Comparison of ENCODE assay signal across 8 cellular contexts in genomic region chr4:25031077-25031606, GRCh38. TPM values are rescaled to one million over a fixed set of nuclear protein-coding genes. Genes with fewer than 3 reads are reported as not detected.
DNase-seq lines count a peak whose midpoint lies in the region; ATAC-seq, FAIRE-seq and TF ChIP-seq lines count a peak whose summit lies in the region.

No MANE protein-coding gene starts in this region.

- no peak overlapping the region for H3K4me2 ChIP-seq in neural cell (ENCODE audit: low read length)

- H3K27me3 ChIP-seq in esophagus muscularis mucosa (no peaks in the 10 kb centered on the region), neural cell (ENCODE audit: insufficient read depth, low read depth, low read length) (peaks cover 7% of the 10 kb centered on the region)

- H3K4me3 ChIP-seq in esophagus muscularis mucosa (peak overlapping the region; percentile 68 to 74 (median 70)), neural cell (ENCODE audit: low read length) (peak overlapping the region; percentile 61)

- FAIRE-seq in RCC 7860 (lab: Jason Lieb, UNC) (no peak), GM19239 (lab: Jason Lieb, UNC) (no peak)

- no peak for TF ChIP-seq RAD21 in neural cell (conservative IDR thresholded peaks at IDR 0.05)

- peak overlapping the region; percentile 82 to 86 (median 84) for H3K27ac ChIP-seq in esophagus muscularis mucosa (replicated peaks in 1 of 4)
- no peak overlapping the region for H3K27ac ChIP-seq in neural cell (ENCODE audit: low read length)

- H3K79me2 ChIP-seq in neural cell (replicated peaks; ENCODE audit: insufficient read depth, low read length), result no peaks in the 10 kb centered on the region

- no peak for TF ChIP-seq CTCF in esophagus muscularis mucosa (IDR thresholded peaks at IDR 0.05)
- no peak for TF ChIP-seq CTCF in neural cell (IDR thresholded peaks at IDR 0.05; ENCODE audit: poor library complexity, severe bottlenecking)

- DNase-seq in COLO668 (lab: John Stamatoyannopoulos, UW; ENCODE audit: unreplicated experiment) (peak; percentile 46), NCI-H1092 treated with DMSO at 0.1 percent for 48 hours (lab: John Stamatoyannopoulos, UW) (peak; percentile 50), esophagus muscularis mucosa (ENCODE audit: extremely low spot score) (no peak), AML-193 (lab: John Stamatoyannopoulos, UW) (no peak), RCC 7860 (ENCODE audit: low spot score) (no peak), GM19239 (ENCODE audit: insufficient read length, low spot score) (no peak)

- TF ChIP-seq EP300 in esophagus muscularis mucosa (IDR thresholded peaks at IDR 0.05) (no peak), neural cell (conservative IDR thresholded peaks at IDR 0.05; ENCODE audit: poor library complexity, severe bottlenecking) (no peak)

- 1% methylated on average over 14 of the region's 25 CpGs for WGBS in esophagus muscularis mucosa

- no peaks in the 10 kb centered on the region for H3K9me3 ChIP-seq in esophagus muscularis mucosa
- no peaks in the 10 kb centered on the region for H3K9me3 ChIP-seq in neural cell (ENCODE audit: low read length)

- H4K20me1 ChIP-seq in neural cell (ENCODE audit: insufficient read depth), result no peaks in the 10 kb centered on the region

- H3K9me2 ChIP-seq in neural cell (ENCODE audit: insufficient read depth, low read length), result no peaks in the 10 kb centered on the region

- peaks cover 0 to 4% (median 0%) of the 10 kb centered on the region in 4 donors for H3K36me3 ChIP-seq in esophagus muscularis mucosa
- H3K36me3 ChIP-seq in neural cell (ENCODE audit: insufficient read depth, low read length), result no peaks in the 10 kb centered on the region

- no peaks in the 10 kb centered on the region for H3F3A ChIP-seq in neural cell (ENCODE audit: insufficient read depth, low read length, poor library complexity, severe bottlenecking)

- peak overlapping the region; percentile 21 for H2AFZ ChIP-seq in neural cell (ENCODE audit: low read depth, low read length)

- no peak for TF ChIP-seq POLR2A in esophagus muscularis mucosa (IDR thresholded peaks at IDR 0.05; ENCODE audit: low read depth)

- H3K9ac ChIP-seq in neural cell (ENCODE audit: low read length), result peak overlapping the region; percentile 75

- intact Hi-C loops in esophagus muscularis mucosa (cut with DNase I), result loop anchor here (10.0 kb wide), 1 partner anchor 546 kb away; no protein-coding TSS in a partner anchor

- no peak for ATAC-seq in HG02798 (IDR thresholded peaks at IDR 0.05; ENCODE audit: poor library complexity, unreplicated experiment)

- peaks cover 13 to 44% (median 33%) of the 10 kb centered on the region in 4 donors for H3K4me1 ChIP-seq in esophagus muscularis mucosa

TF ChIP-seq in neural cell, 6 proteins besides CTCF, POLR2A, EP300 and RAD21:
- TF ChIP-seq SMC3 (conservative IDR thresholded peaks at IDR 0.05; ENCODE audit: poor library complexity) (no peak), MXI1 (conservative IDR thresholded peaks at IDR 0.05; ENCODE audit: poor library complexity, severe bottlenecking) (no peak), TAF1 (IDR thresholded peaks at IDR 0.05; ENCODE audit: low read depth) (no peak), REST (IDR thresholded peaks at IDR 0.05; ENCODE audit: borderline replicate concordance) (no peak), EZH2 (IDR thresholded peaks at IDR 0.05; ENCODE audit: borderline replicate concordance, insufficient read depth, low read length, poor library complexity, severe bottlenecking) (no peak), POLR2AphosphoS5 (IDR thresholded peaks at IDR 0.05) (no peak)

RNA-seq across cellular contexts. Expression of gene LGI2, which starts 0.4 kb away (rescaled TPM):
- total RNA-seq in esophagus muscularis mucosa, result 10 to 100 TPM in 2 of 4 donors, 1 to 10 TPM in 2; 4.6 to 13.7 (median 9.7) TPM
- polyA plus RNA-seq in neural cell, result 9.9 and 10.3 TPM in 2 replicates
- polyA minus RNA-seq in neural cell, result 11.7 and 14.2 TPM in 2 replicates

Comparison
In these comparisons a context has a peak if more than half of its experiments do, and no peak if none do; other contexts are left out.
1. DNase-seq: peak in COLO668 (single experiment) and NCI-H1092 treated with DMSO at 0.1 percent for 48 hours (single experiment); none in esophagus muscularis mucosa (single experiment), AML-193 (0 of 2), RCC 7860 (single experiment) and GM19239 (single experiment).